Comparison of ENCODE assay signal across 14 cellular contexts in the genomic region with DNA sequence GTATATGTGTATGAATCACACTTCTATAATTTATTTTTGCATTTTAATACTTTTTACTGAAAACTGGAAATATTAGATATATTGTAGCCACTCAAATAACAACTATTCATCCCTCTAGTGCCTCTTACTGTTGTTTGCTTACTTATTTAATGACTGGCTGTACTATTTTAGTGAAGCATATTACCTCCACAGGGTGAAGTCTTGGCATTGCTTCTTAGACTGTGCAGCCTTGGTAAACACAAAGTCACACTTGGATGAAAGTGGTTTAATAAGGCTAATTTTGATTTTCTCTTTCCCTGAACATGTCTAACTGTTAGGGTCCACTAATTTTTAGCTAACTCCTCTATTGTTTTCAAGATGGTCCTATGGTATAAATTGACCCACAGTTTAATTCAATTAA.
DNase-seq lines count a peak whose midpoint lies in the region; TF ChIP-seq lines count a peak whose summit lies in the region.
"Had no signal": no experiment of that assay in that cellular context is flagged by ENCODE, and none has a peak within 500 bp of the region (broad histone marks: within the 10 kb centered on the region; RNA-seq: fewer than 3 reads in every experiment).

No MANE protein-coding gene starts in this region.

- H3K36me3 Mint-ChIP-seq in Calu3 (ENCODE audit: insufficient read depth, unreplicated experiment), result no peaks in the 10 kb centered on the region
- H3K36me3 Mint-ChIP-seq: CD4-positive, CD25-positive, alpha-beta regulatory T cell; CD8-positive, alpha-beta T cell had no signal

- no peak overlapping the region for H3K27ac Mint-ChIP-seq in Calu3 (ENCODE audit: unreplicated experiment)
- H3K27ac Mint-ChIP-seq: B cell; CD4-positive, CD25-positive, alpha-beta regulatory T cell; CD8-positive, alpha-beta T cell; HFFc6 had no signal

- no peak overlapping the region for H3K4me3 Mint-ChIP-seq in Calu3 (ENCODE audit: low read depth, unreplicated experiment)
- H3K4me3 Mint-ChIP-seq: B cell; CD4-positive, CD25-positive, alpha-beta regulatory T cell; CD8-positive, alpha-beta T cell; HFFc6 had no signal

- H3K9me3 Mint-ChIP-seq in Calu3 (ENCODE audit: low read depth, unreplicated experiment), result peaks cover 4% of the 10 kb centered on the region

- CTCF ChIA-PET in Calu3 (lab: Charles Lee), result no interaction called here

- DNase-seq in NCI-H1092 treated with DMSO at 0.1 percent for 48 hours (lab: John Stamatoyannopoulos, UW), result peak; percentile 4
- no peak for DNase-seq in NCI-H1092 (lab: John Stamatoyannopoulos, UW)
- peak; percentile 7 for DNase-seq in COR-L47 (lab: John Stamatoyannopoulos, UW)
- peak; percentile 46 for DNase-seq in NCI-H69 (lab: John Stamatoyannopoulos, UW)
- DNase-seq in Calu3, result no peak
- DNase-seq in posterior cingulate gyrus, result no peak
- DNase-seq: CD4-positive, CD25-positive, alpha-beta regulatory T cell; CD8-positive, alpha-beta T cell; DMS53; DMS79 treated with DMSO at 0.1 percent for 48 hours; GF-D8; GOT3; HFFc6 had no signal

- BruUV-seq in Calu3 (replicated peaks; lab: Mats Ljungman, UMichigan), result no TSS peak

- intact Hi-C loops in Calu3 (cut with micrococcal nuclease; ENCODE audit: unreplicated experiment) (no loop called here), posterior cingulate gyrus (cut with DNase I) (no loop called here)

- TF ChIP-seq CTCF in Calu3 (IDR thresholded peaks at IDR 0.05; ENCODE audit: unreplicated experiment), result no peak

- H3K27me3 Mint-ChIP-seq in Calu3 (ENCODE audit: unreplicated experiment), result no peaks in the 10 kb centered on the region
- H3K27me3 Mint-ChIP-seq: B cell; CD4-positive, CD25-positive, alpha-beta regulatory T cell had no signal

- no peaks in the 10 kb centered on the region for H3K4me1 Mint-ChIP-seq in Calu3 (ENCODE audit: low read depth, unreplicated experiment)
- H3K4me1 Mint-ChIP-seq: B cell; CD4-positive, CD25-positive, alpha-beta regulatory T cell had no signal

Comparison
In these comparisons a context has a peak if more than half of its experiments do, and no peak if none do; other contexts are left out.
1. DNase-seq: peak in NCI-H1092 treated with DMSO at 0.1 percent for 48 hours (single experiment), COR-L47 (single experiment) and NCI-H69 (single experiment); none in NCI-H1092 (single experiment), Calu3 (single experiment) and posterior cingulate gyrus (0 of 10).